In the genomic region with DNA sequence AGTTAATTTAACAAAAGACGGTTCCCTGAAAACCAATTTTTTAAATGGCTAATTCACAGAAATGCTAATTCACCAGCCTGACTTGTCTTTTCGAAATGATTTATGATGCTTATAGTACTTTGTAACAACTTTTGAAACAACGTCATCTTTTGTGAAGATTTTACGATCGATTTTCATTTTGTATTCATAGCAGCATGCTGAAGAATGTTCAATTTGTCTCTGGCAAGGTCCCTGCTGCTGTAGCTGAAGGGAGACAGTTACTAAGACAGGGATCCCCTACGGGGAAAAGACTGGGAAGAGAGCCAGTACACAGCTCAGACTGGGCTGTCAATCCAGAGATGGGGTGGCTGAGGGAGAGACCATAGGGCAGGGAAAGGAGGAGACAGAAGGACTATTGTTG, we compare ENCODE assay signal across 19 cellular contexts.
"Had no signal": no experiment of that assay in that cellular context is flagged by ENCODE, and none has a peak within 500 bp of the region (broad histone marks: within the 10 kb centered on the region; RNA-seq: fewer than 3 reads in every experiment).

No MANE protein-coding gene starts in this region.

- H3K27ac ChIP-seq: hepatocyte, parathyroid adenoma, tibial artery, uterus had no signal

- DNase-seq: activated CD4-positive, alpha-beta T cell treated with anti-CD3 and anti-CD28 coated beads for 1 hour; activated CD4-positive, alpha-beta T cell treated with anti-CD3 and anti-CD28 coated beads, Interleukin-2, amount 50 U/mL, for 4 hours; activated effector memory CD4-positive, alpha-beta T cell treated with Interleukin-2 at 50 U/mL for 16 hours; activated naive CD4-positive, alpha-beta T cell treated with anti-CD3 and anti-CD28 coated beads, Interleukin-2, amount 50 U/mL, for 16 hours; activated T-cell treated with anti-CD3 and anti-CD28 coated beads, Interleukin-2, amount 50 U/mL, for 24 hours; dermis blood vessel endothelial cell; effector memory CD8-positive, alpha-beta T cell; islet precursor cell; mucosa of descending colon; naive thymus-derived CD4-positive, alpha-beta T cell; retina; stimulated activated CD4-positive, alpha-beta T cell treated with anti-CD3 and anti-CD28 coated beads, Interleukin-12 subunit alpha, Interleukin-12 subunit beta, amount 100 ng/mL, for 4 hours; stimulated activated naive B cell treated with anti-CD40 and anti-IgM and Interleukin-4, amounts not matched to agents 10 μg/mL and 1 μg/mL and 100 μg/mL, for 72 hours; T-helper 9 cell; tibial artery; uterus had no signal

- ATAC-seq: effector memory CD8-positive, alpha-beta T cell; left lobe of liver; mucosa of descending colon; naive thymus-derived CD4-positive, alpha-beta T cell; stimulated activated naive B cell treated with anti-CD40 and anti-IgM and Interleukin-4, amounts not matched to agents 10 μg/mL and 1 μg/mL and 100 μg/mL, for 72 hours had no signal

- H3K9me3 ChIP-seq: mucosa of descending colon, uterus had no signal

- H3K36me3 ChIP-seq: tibial artery, uterus had no signal

- H3K27me3 ChIP-seq: hepatocyte, tibial artery, uterus had no signal

- H3K4me1 ChIP-seq: parathyroid adenoma, tibial artery, uterus had no signal

- H3K4me3 ChIP-seq: hepatocyte, mucosa of descending colon, tibial artery, uterus had no signal
